Comparison of ENCODE assay signal across 25 cellular contexts in genomic region chr14:99116741-99117295, GRCh38.
"Had no signal": no experiment of that assay in that cellular context is flagged by ENCODE, and none has a peak within 500 bp of the region (broad histone marks: within the 10 kb centered on the region; RNA-seq: fewer than 3 reads in every experiment).

No MANE protein-coding gene starts in this region.

- H3K4me3 ChIP-seq: K562, SK-N-MC had no signal

- DNase-seq: activated CD4-positive, alpha-beta T cell treated with anti-CD3 and anti-CD28 coated beads, Interleukin-2, amount 10 ng/mL, durations not matched to agents 7 days and 5 days; activated CD4-positive, CD25-positive, alpha-beta regulatory T cell; activated naive CD4-positive, alpha-beta T cell treated with Interleukin-2 at 50 U/mL for 16 hours; activated T-cell treated with anti-CD3 and anti-CD28 coated beads, Interleukin-2, amount 50 U/mL, for 1 hour; Karpas-422; MM.1S; NCI-H1105; NCI-H1436; NCI-H1694 treated with DMSO at 0.1 percent for 48 hours; NCI-H2029 treated with DMSO at 0.1 percent for 48 hours; NCI-H345; NCI-H510A treated with DMSO at 0.1 percent for 48 hours; NCI-H69; NK-92 treated with Interleukin-12 subunit alpha and Interleukin-12 subunit beta, amount 100 ng/mL, for 24 hours; OCI-M1; RPMI8226; T-cell; T-helper 2 cell; T1000 had no signal

- H3K4me3 Mint-ChIP-seq: activated CD4-positive, alpha-beta T cell treated with anti-CD3 and anti-CD28 coated beads, Interleukin-2, amount 10 ng/mL, durations not matched to agents 7 days and 5 days had no signal

- H3K27ac ChIP-seq: SK-N-MC, VCaP had no signal

- H3K27ac Mint-ChIP-seq: activated CD4-positive, alpha-beta T cell treated with anti-CD3 and anti-CD28 coated beads, Interleukin-2, amount 10 ng/mL, durations not matched to agents 7 days and 5 days; activated naive CD4-positive, alpha-beta T cell treated with anti-CD3 and anti-CD28 coated beads, Interleukin-2, amount 50 U/mL, for 72 hours; T-cell had no signal

- ATAC-seq: activated naive CD4-positive, alpha-beta T cell treated with anti-CD3 and anti-CD28 coated beads, Interleukin-2, amount 50 U/mL, for 72 hours; K562; Panc1; Right ventricle myocardium inferior; T-cell had no signal
